ENCODE assay signal across 22 cellular contexts in genomic region chr4:145153181-145153903, GRCh38. TPM values are rescaled to one million over a fixed set of nuclear protein-coding genes. Genes with fewer than 3 reads are reported as not detected.
DNase-seq lines count a peak whose midpoint lies in the region; ATAC-seq and TF ChIP-seq lines count a peak whose summit lies in the region.
"Had no signal": no experiment of that assay in that cellular context is flagged by ENCODE, and none has a peak within 500 bp of the region (broad histone marks: within the 10 kb centered on the region; RNA-seq: fewer than 3 reads in every experiment).

No MANE protein-coding gene starts in this region.

- TF ChIP-seq CTCF in MM.1S (IDR thresholded peaks at IDR 0.05; ENCODE audit: low read length) (no peak), right atrium auricular region (IDR thresholded peaks at IDR 0.05) (no peak)

- no peak for ATAC-seq in central memory CD8-positive, alpha-beta T cell (replicated peaks; ENCODE audit: extremely low read depth, poor library complexity, severe bottlenecking)
- ATAC-seq in HG03460 (IDR thresholded peaks at IDR 0.05; ENCODE audit: unreplicated experiment): no peak
- ATAC-seq: left lung, WTC11 had no signal

- no peak overlapping the region for H2AFZ ChIP-seq in MM.1S (ENCODE audit: low read length)
- H2AFZ ChIP-seq: parathyroid adenoma had no signal

- H3K27ac ChIP-seq in MM.1S (ENCODE audit: low read length) (no peak overlapping the region; the same call in 1 of the 2 replicates), right atrium auricular region (peak overlapping the region; percentile 24 to 50), skeletal muscle tissue (ENCODE audit: low read depth, low read length) (peak overlapping the region; percentile 62)
- H3K27ac ChIP-seq: ascending aorta, left lung, parathyroid adenoma, vagina had no signal

- H3K27me3 ChIP-seq in MM.1S (replicated peaks; ENCODE audit: insufficient read depth, low read length): no peaks in the 10 kb centered on the region
- no peaks in the 10 kb centered on the region for H3K27me3 ChIP-seq in right atrium auricular region
- H3K27me3 ChIP-seq in skeletal muscle tissue (ENCODE audit: control insufficient read depth in 3 of 3, insufficient read depth in 3 of 3, low read length in 3 of 3): no peaks in the 10 kb centered on the region
- H3K27me3 ChIP-seq: ascending aorta, left lung, vagina had no signal

- DNase-seq in MM.1S: no peak
- DNase-seq in central memory CD8-positive, alpha-beta T cell (ENCODE audit: low spot score in 2 of 2): no peak
- no peak for DNase-seq in right atrium auricular region (ENCODE audit: low spot score)
- DNase-seq in activated CD4-positive, alpha-beta T cell treated with anti-CD3 and anti-CD28 coated beads for 48 hours: no peak
- no peak for DNase-seq in ecto neural progenitor cell (ENCODE audit: low spot score)
- DNase-seq: activated CD4-positive, alpha-beta memory T cell treated with anti-CD3 and anti-CD28 coated beads, Interleukin-2, amount 10 ng/mL, durations not matched to agents 7 days and 5 days; activated naive CD4-positive, alpha-beta T cell treated with anti-CD3 and anti-CD28 coated beads for 36 hours; activated T-cell treated with anti-CD3 and anti-CD28 coated beads for 4 hours; CD4-positive, CD25-positive, alpha-beta regulatory T cell; effector memory CD4-positive, alpha-beta T cell; left lung; midbrain; NCI-H1694 treated with DMSO at 0.1 percent for 48 hours; NCI-H69; T1000 had no signal

- H3K27ac Mint-ChIP-seq in central memory CD8-positive, alpha-beta T cell (ENCODE audit: low read depth): peak overlapping the region; percentile 1
- H3K27ac Mint-ChIP-seq: activated naive CD4-positive, alpha-beta T cell treated with anti-CD3 and anti-CD28 coated beads for 36 hours; nephron; WTC11 had no signal

- peaks cover 7% of the 10 kb centered on the region; the same call in 1 of the 2 replicates for H3K36me3 ChIP-seq in MM.1S (replicated peaks; ENCODE audit: insufficient read depth, low read length)
- H3K36me3 ChIP-seq in right atrium auricular region: peaks cover 32% of the 10 kb centered on the region
- peaks cover 6 to 40% (median 31%) of the 10 kb centered on the region in 3 donors for H3K36me3 ChIP-seq in skeletal muscle tissue (ENCODE audit: control insufficient read depth in 3 of 3, insufficient read depth in 3 of 3, low read length in 3 of 3)

- peaks cover 18% of the 10 kb centered on the region for H3K79me2 ChIP-seq in MM.1S (ENCODE audit: low read length)
- H3K79me2 ChIP-seq: parathyroid adenoma had no signal

- peaks cover 15% of the 10 kb centered on the region for H3K4me1 ChIP-seq in MM.1S (ENCODE audit: low read length)
- no peaks in the 10 kb centered on the region for H3K4me1 ChIP-seq in right atrium auricular region
- peaks cover 0 to 5% (median 0%) of the 10 kb centered on the region in 3 donors for H3K4me1 ChIP-seq in skeletal muscle tissue (ENCODE audit: control insufficient read depth in 3 of 3, insufficient read depth in 3 of 3, low read length in 3 of 3)
- H3K4me1 ChIP-seq: ascending aorta, left lung, parathyroid adenoma, vagina had no signal

- H3K9me3 ChIP-seq in MM.1S (replicated peaks; ENCODE audit: insufficient read depth, low read length) (no peaks in the 10 kb centered on the region), right atrium auricular region (no peaks in the 10 kb centered on the region), skeletal muscle tissue (ENCODE audit: control insufficient read depth in 3 of 3, low read length in 3 of 3) (no peaks in the 10 kb centered on the region)
- H3K9me3 ChIP-seq: ascending aorta, left lung, vagina had no signal

- no peak overlapping the region for H3K4me3 ChIP-seq in MM.1S (ENCODE audit: low read length)
- H3K4me3 ChIP-seq in right atrium auricular region: no peak overlapping the region
- H3K4me3 ChIP-seq in skeletal muscle tissue (ENCODE audit: low read length in 3 of 3): no peak overlapping the region
- H3K4me3 ChIP-seq: ascending aorta, left lung, vagina had no signal

- no peaks in the 10 kb centered on the region for H3K9me3 Mint-ChIP-seq in central memory CD8-positive, alpha-beta T cell
- H3K9me3 Mint-ChIP-seq: activated CD4-positive, alpha-beta memory T cell treated with anti-CD3 and anti-CD28 coated beads, Interleukin-2, amount 10 ng/mL, durations not matched to agents 7 days and 5 days; activated naive CD4-positive, alpha-beta T cell treated with anti-CD3 and anti-CD28 coated beads for 36 hours; CD4-positive, CD25-positive, alpha-beta regulatory T cell; nephron had no signal

- H4K20me1 ChIP-seq in MM.1S (ENCODE audit: insufficient read depth, low read length): no peaks in the 10 kb centered on the region

- H3K4me2 ChIP-seq in MM.1S (ENCODE audit: low read depth, low read length): peak overlapping the region; percentile 52; the same call in 1 of the 2 replicates

- no peaks in the 10 kb centered on the region for H3K9me2 ChIP-seq in MM.1S (replicated peaks; ENCODE audit: insufficient read depth, low read length)

- H3K27me3 Mint-ChIP-seq in central memory CD8-positive, alpha-beta T cell: no peaks in the 10 kb centered on the region
- H3K27me3 Mint-ChIP-seq: activated CD4-positive, alpha-beta memory T cell treated with anti-CD3 and anti-CD28 coated beads, Interleukin-2, amount 10 ng/mL, durations not matched to agents 7 days and 5 days; CD4-positive, CD25-positive, alpha-beta regulatory T cell had no signal

- no peak overlapping the region for H3K9ac ChIP-seq in MM.1S (ENCODE audit: low read length)
- H3K9ac ChIP-seq in skeletal muscle tissue (ENCODE audit: low read depth in 1 of 3, low read length in 3 of 3): no peak overlapping the region
- H3K9ac ChIP-seq: parathyroid adenoma had no signal

- H3K36me3 Mint-ChIP-seq in central memory CD8-positive, alpha-beta T cell (ENCODE audit: insufficient read depth): peaks cover 74% of the 10 kb centered on the region

- H3F3A ChIP-seq in MM.1S (ENCODE audit: insufficient read depth, low read length): peaks cover 5% of the 10 kb centered on the region; the same call in 1 of the 2 replicates

- H3K4me1 Mint-ChIP-seq in central memory CD8-positive, alpha-beta T cell: no peaks in the 10 kb centered on the region
- H3K4me1 Mint-ChIP-seq: nephron, WTC11 had no signal

- H3K4me3 Mint-ChIP-seq in central memory CD8-positive, alpha-beta T cell: no peak overlapping the region
- H3K4me3 Mint-ChIP-seq: activated CD4-positive, alpha-beta memory T cell treated with anti-CD3 and anti-CD28 coated beads, Interleukin-2, amount 10 ng/mL, durations not matched to agents 7 days and 5 days; activated naive CD4-positive, alpha-beta T cell treated with anti-CD3 and anti-CD28 coated beads for 36 hours; CD4-positive, CD25-positive, alpha-beta regulatory T cell; nephron; WTC11 had no signal

RNA-seq across cellular contexts. Expression of gene OTUD4, which starts 27.0 kb away (rescaled TPM):
- total RNA-seq in right atrium auricular region: 10 to 100 TPM; 20.6 to 23.7 TPM
- 74.6 TPM for total RNA-seq in skeletal muscle tissue

RNA-seq across cellular contexts. Expression of gene ABCE1, which starts 55.2 kb away (rescaled TPM):
- total RNA-seq in right atrium auricular region: 10 to 100 TPM; 36.2 to 43.9 TPM
- 58.5 TPM for total RNA-seq in skeletal muscle tissue

RNA-seq across cellular contexts. Expression of gene ANAPC10, which starts 55.3 kb away (rescaled TPM):
- total RNA-seq in right atrium auricular region (10 to 100 TPM; 15.4 to 20.3 TPM), skeletal muscle tissue (26.6 TPM)
